ENCODE assay signal across 33 cellular contexts in genomic region chr9:19690128-19690527, GRCh38.
DNase-seq lines count a peak whose midpoint lies in the region; ATAC-seq and TF ChIP-seq lines count a peak whose summit lies in the region.
"Had no signal": no experiment of that assay in that cellular context is flagged by ENCODE, and none has a peak within 500 bp of the region (broad histone marks: within the 10 kb centered on the region; RNA-seq: fewer than 3 reads in every experiment).

No MANE protein-coding gene starts in this region.

- no peak overlapping the region for H4K8ac ChIP-seq in neuronal stem cell (ENCODE audit: low read depth, low read length)

- TF ChIP-seq CTCF in RWPE2 (IDR thresholded peaks at IDR 0.05; ENCODE audit: poor library complexity, severe bottlenecking), result no peak

- H2BK12ac ChIP-seq in neuronal stem cell (ENCODE audit: low read length), result no peak overlapping the region

- H2AK5ac ChIP-seq in neuronal stem cell (ENCODE audit: low read depth, low read length), result no peak overlapping the region

- H3K27ac ChIP-seq in RWPE2 (ENCODE audit: poor library complexity, severe bottlenecking) (no peak overlapping the region), epithelial cell of prostate (peak overlapping the region; percentile 45), neuronal stem cell (replicated peaks; ENCODE audit: low read length) (no peak overlapping the region)
- H3K27ac ChIP-seq: coronary artery, esophagus muscularis mucosa, gastrocnemius medialis, hepatocyte, PC-9, skin epidermis, thoracic aorta, uterus had no signal

- no peaks in the 10 kb centered on the region for H3K79me1 ChIP-seq in neuronal stem cell (ENCODE audit: low read depth, low read length)

- H3K9me3 ChIP-seq in RWPE2 (ENCODE audit: severe bottlenecking) (no peaks in the 10 kb centered on the region), neuronal stem cell (replicated peaks in 1 of 2; ENCODE audit: control insufficient read depth in 2 of 2, insufficient read depth in 1 of 2, low read depth in 1 of 2, low read length in 2 of 2) (no peaks in the 10 kb centered on the region)
- H3K9me3 ChIP-seq: esophagus muscularis mucosa, gastrocnemius medialis, HAP-1, mucosa of descending colon, thoracic aorta, uterus had no signal

- no peak overlapping the region for H2BK15ac ChIP-seq in neuronal stem cell (ENCODE audit: low read length)

- no peak overlapping the region for H2BK5ac ChIP-seq in neuronal stem cell (ENCODE audit: low read length)

- H2AFZ ChIP-seq in neuronal stem cell (ENCODE audit: low read length), result no peak overlapping the region
- H2AFZ ChIP-seq: hepatocyte, PC-9 had no signal

- ATAC-seq in RWPE2 (ENCODE audit: low read depth) (peak; percentile 62), GM21528 (IDR thresholded peaks at IDR 0.05; ENCODE audit: low FRiP score, unreplicated experiment) (no peak), GM19452 (IDR thresholded peaks at IDR 0.05; ENCODE audit: unreplicated experiment) (no peak), HG03469 (IDR thresholded peaks at IDR 0.05; ENCODE audit: unreplicated experiment) (no peak)
- ATAC-seq: activated CD4-positive, alpha-beta T cell treated with anti-CD3 and anti-CD28 coated beads for 36 hours; activated CD8-positive, alpha-beta T cell treated with anti-CD3 and anti-CD28 coated beads, Interleukin-2, amount 10 ng/mL, durations not matched to agents 7 days and 5 days; activated T-helper 17 cell treated with anti-CD3 and anti-CD28 coated beads, Interleukin-2, amount 50 U/mL, for 72 hours; gastrocnemius medialis; left cardiac atrium; mucosa of descending colon; natural killer cell had no signal

- H3K4me1 ChIP-seq in RWPE2 (ENCODE audit: insufficient read depth, poor library complexity, severe bottlenecking) (no peaks in the 10 kb centered on the region), neuronal stem cell (ENCODE audit: control insufficient read depth in 2 of 2, insufficient read depth in 1 of 2, low read depth in 1 of 2, low read length in 2 of 2) (no peaks in the 10 kb centered on the region)
- H3K4me1 ChIP-seq: esophagus muscularis mucosa, gastrocnemius medialis, HAP-1, uterus had no signal

- no peak overlapping the region for H3K4me2 ChIP-seq in neuronal stem cell (ENCODE audit: insufficient read depth, low read length, poor library complexity, severe bottlenecking)
- H3K4me2 ChIP-seq: hepatocyte, PC-9 had no signal

- peak; percentile 14 for DNase-seq in ELR (ENCODE audit: low read depth)
- DNase-seq in RWPE2 (ENCODE audit: low spot score), result no peak
- DNase-seq in epithelial cell of prostate (ENCODE audit: low read depth, low spot score), result peak; percentile 82
- DNase-seq in neuronal stem cell (ENCODE audit: low spot score), result no peak
- DNase-seq in SW480 (ENCODE audit: low spot score), result no peak
- DNase-seq: activated CD4-positive, alpha-beta T cell treated with anti-CD3 and anti-CD28 coated beads for 36 hours; activated CD8-positive, alpha-beta T cell treated with anti-CD3 and anti-CD28 coated beads, Interleukin-2, amount 10 ng/mL, durations not matched to agents 7 days and 5 days; activated naive CD4-positive, alpha-beta T cell treated with anti-CD3 and anti-CD28 coated beads, Interleukin-2, amount 10 ng/mL, durations not matched to agents 7 days and 5 days; amniotic stem cell; CD4-positive, alpha-beta memory T cell; gastrocnemius medialis; left cardiac atrium; mucosa of descending colon; natural killer cell; NCI-H1436 treated with DMSO at 0.1 percent for 48 hours; NCI-H2081 treated with DMSO at 0.1 percent for 48 hours; NCI-H2227 treated with DMSO at 0.1 percent for 48 hours; NCI-H526 treated with DMSO at 0.1 percent for 48 hours; PC-9; Right ventricle myocardium superior; stimulated activated naive CD4-positive, alpha-beta T cell treated with Interleukin-2 at 50 U/mL for 16 hours; uterus had no signal

- H3K18ac ChIP-seq in neuronal stem cell (ENCODE audit: low read length), result no peak overlapping the region

- no peaks in the 10 kb centered on the region for H3K27me3 ChIP-seq in RWPE2 (ENCODE audit: insufficient read depth, poor library complexity, severe bottlenecking)
- no peaks in the 10 kb centered on the region for H3K27me3 ChIP-seq in neuronal stem cell (ENCODE audit: control insufficient read depth in 3 of 3, insufficient read depth in 3 of 3, low read depth in 1 of 3, low read length in 3 of 3)
- H3K27me3 ChIP-seq: esophagus muscularis mucosa, gastrocnemius medialis, hepatocyte, uterus had no signal

- H4K91ac ChIP-seq in neuronal stem cell (ENCODE audit: low read depth, low read length, poor library complexity), result no peak overlapping the region

- H3K9ac ChIP-seq in neuronal stem cell (ENCODE audit: low read depth, low read length, poor library complexity), result no peak overlapping the region

- no peak overlapping the region for H2BK120ac ChIP-seq in neuronal stem cell (ENCODE audit: low read depth, low read length)

- no CpG with 5 or more reads among the region's 5 CpGs for WGBS in neuronal stem cell (ENCODE audit: extremely low coverage in 2 of 2, insufficient read length in 2 of 2, insufficient replicate concordance in 1 of 2), 2 donors

- H3K14ac ChIP-seq in neuronal stem cell (ENCODE audit: low read length), result peak overlapping the region; percentile 51

- H3K4ac ChIP-seq in neuronal stem cell (ENCODE audit: low read length), result no peak overlapping the region

- H3K4me3 ChIP-seq in RWPE2 (ENCODE audit: severe bottlenecking) (no peak overlapping the region), neuronal stem cell (ENCODE audit: low read length in 2 of 2) (no peak overlapping the region)
- H3K4me3 ChIP-seq: coronary artery, esophagus muscularis mucosa, gastrocnemius medialis, HAP-1, hepatocyte, lung, mucosa of descending colon, PC-9, skin epidermis, thoracic aorta, uterus had no signal

- H3K36me3 ChIP-seq in RWPE2 (ENCODE audit: low read depth), result no peaks in the 10 kb centered on the region
- no peaks in the 10 kb centered on the region for H3K36me3 ChIP-seq in neuronal stem cell (replicated peaks in 1 of 2; ENCODE audit: control insufficient read depth in 2 of 2, insufficient read depth in 2 of 2, low read length in 2 of 2)
- H3K36me3 ChIP-seq: esophagus muscularis mucosa, gastrocnemius medialis, HAP-1, thoracic aorta, uterus had no signal

- H3K23ac ChIP-seq in neuronal stem cell (ENCODE audit: low read depth, low read length, poor library complexity), result no peak overlapping the region

Comparison
In these comparisons a context has a peak if more than half of its experiments do, and no peak if none do; other contexts are left out.
1. DNase-seq: peak in ELR (single experiment) and epithelial cell of prostate (single experiment); none in RWPE2 (single experiment), neuronal stem cell (single experiment) and SW480 (single experiment).